9 cellular contexts compared by ENCODE assay signal in genomic region chr21:42991992-42992740, GRCh38. TPM values are rescaled to one million over a fixed set of nuclear protein-coding genes. Genes with fewer than 3 reads are reported as not detected.
DNase-seq lines count a peak whose midpoint lies in the region; ATAC-seq, FAIRE-seq and TF ChIP-seq lines count a peak whose summit lies in the region.
"Had no signal": no experiment of that assay in that cellular context is flagged by ENCODE, and none has a peak within 500 bp of the region (broad histone marks: within the 10 kb centered on the region; RNA-seq: fewer than 3 reads in every experiment).

No MANE protein-coding gene starts in this region.

- H4K5ac ChIP-seq in H1 (ENCODE audit: insufficient read length, low read depth, low read length), result no peak overlapping the region

- 0 out of 2 replicates have a peak overlapping the region, but pooled peaks have one; percentile 10 for H2BK12ac ChIP-seq in H1 (ENCODE audit: low read depth, low read length)

- TF ChIP-seq CTCF in H1 (IDR thresholded peaks at IDR 0.05; ENCODE audit: control extremely low read depth in 1 of 3, insufficient read depth in 1 of 3, low read depth in 1 of 3, low read length in 3 of 3) (no peak), mesothelial cell of epicardium (IDR thresholded peaks at IDR 0.05; ENCODE audit: unreplicated experiment) (no peak), Caco-2 (IDR thresholded peaks at IDR 0.05; ENCODE audit: insufficient read depth in 1 of 2, low read depth in 1 of 2, low read length in 1 of 2, severe bottlenecking in 1 of 2, unreplicated experiment in 1 of 2) (no peak)

- peak; percentile 92 for DNase-seq in A172 (ENCODE audit: low spot score)
- peak; percentile 55 for DNase-seq in MV-4-11 (lab: John Stamatoyannopoulos, UW)
- no peak for DNase-seq in H1 (ENCODE audit: low read depth in 1 of 2, low spot score in 2 of 2)
- peak; percentile 58 to 74 for DNase-seq in mesothelial cell of epicardium (ENCODE audit: low spot score in 2 of 2, unreplicated experiment in 2 of 2)
- DNase-seq in HuH-7 (ENCODE audit: low spot score), result no peak
- DNase-seq in Caco-2, result no peak
- no peak for DNase-seq in HUDEP-2 (lab: John Stamatoyannopoulos, UW; ENCODE audit: unreplicated experiment in 76 of 76)

- H3K4me2 ChIP-seq in H1 (ENCODE audit: insufficient read depth in 1 of 2, low read depth in 2 of 2, low read length in 2 of 2), result no peak overlapping the region

- no peak for FAIRE-seq in H1 (lab: Jason Lieb, UNC)
- FAIRE-seq: colon had no signal

- CTCF ChIA-PET in H1 (lab: Charles Lee; ENCODE audit: partially characterized antibody) (interaction anchor here (0.7 to 1.7 kb wide), 4 partner anchors 19 to 69 kb away, joined by 3 to 4 read pairs (median 4); no protein-coding TSS in a partner anchor), Caco-2 (lab: Charles Lee) (no interaction called here)

- TF ChIP-seq EP300 in H1 (IDR thresholded peaks at IDR 0.05; ENCODE audit: borderline replicate concordance in 1 of 2, low read depth in 2 of 2, low read length in 2 of 2), result no peak

- intact Hi-C loops in Caco-2 (cut with micrococcal nuclease; ENCODE audit: unreplicated experiment), result no loop called here

- TF ChIP-seq POLR2A in H1 (IDR thresholded peaks at IDR 0.05; ENCODE audit: control extremely low read depth in 1 of 2, low read depth in 2 of 2, low read length in 2 of 2), result no peak

- H4K20me1 ChIP-seq in H1 (replicated peaks in 1 of 2; ENCODE audit: control insufficient read depth in 1 of 2, insufficient read depth in 2 of 2, low read length in 2 of 2), result no peaks in the 10 kb centered on the region

- ATAC-seq in GM18870 (IDR thresholded peaks at IDR 0.05; ENCODE audit: unreplicated experiment), result no peak

- H4K91ac ChIP-seq in H1 (replicated peaks; ENCODE audit: insufficient read length, low read length), result no peak overlapping the region

- H3K23ac ChIP-seq in H1 (ENCODE audit: insufficient read length), result no peak overlapping the region

- H3K4me1 Mint-ChIP-seq in mesothelial cell of epicardium (peaks cover 27% of the 10 kb centered on the region), Caco-2 (ENCODE audit: low read depth, unreplicated experiment) (no peaks in the 10 kb centered on the region)

- no peak overlapping the region for H2AFZ ChIP-seq in H1 (ENCODE audit: low read length)

- H3K36me3 Mint-ChIP-seq in mesothelial cell of epicardium (peaks cover 3% of the 10 kb centered on the region), Caco-2 (ENCODE audit: insufficient read depth, unreplicated experiment) (peaks cover 11% of the 10 kb centered on the region)

- H2BK120ac ChIP-seq in H1 (replicated peaks; ENCODE audit: low read depth, low read length), result no peak overlapping the region

- H2BK15ac ChIP-seq in H1 (ENCODE audit: low read length), result no peak overlapping the region

- peak overlapping the region; percentile 34 for H3K4ac ChIP-seq in H1 (replicated peaks; ENCODE audit: insufficient read length, low read depth, low read length)

- H3K27me3 ChIP-seq in H1 (replicated peaks in 1 of 4; ENCODE audit: control insufficient read depth in 3 of 4, extremely low read depth in 1 of 4, insufficient read depth in 3 of 4, low read length in 3 of 4) (no peaks in the 10 kb centered on the region), Caco-2 (replicated peaks; ENCODE audit: control insufficient read depth, insufficient read depth, low read length) (no peaks in the 10 kb centered on the region)

- H2AK5ac ChIP-seq in H1 (ENCODE audit: low read depth, low read length), result no peak overlapping the region

- TF ChIP-seq RAD21 in H1 (IDR thresholded peaks at IDR 0.05 in 1 of 2, conservative IDR thresholded peaks at IDR 0.05 in 1 of 2; ENCODE audit: low read depth in 2 of 2, low read length in 2 of 2), result no peak

- no peaks in the 10 kb centered on the region for H3K79me1 ChIP-seq in H1 (ENCODE audit: low read depth, low read length)

- no peak overlapping the region for H2BK20ac ChIP-seq in H1 (ENCODE audit: low read length)

- 0 out of 7 replicates have a peak overlapping the region, but pooled peaks of 1 of the 4 experiments have one; percentile 24 for H3K9ac ChIP-seq in H1 (replicated peaks in 1 of 4; ENCODE audit: extremely low read depth in 1 of 4, low read depth in 3 of 4, low read length in 3 of 4)

- no peaks in the 10 kb centered on the region for H3K23me2 ChIP-seq in H1 (ENCODE audit: low read depth, low read length)

- H3K9me3 ChIP-seq in H1 (ENCODE audit: insufficient read depth in 2 of 2, low read depth in 1 of 2, low read length in 1 of 2) (no peaks in the 10 kb centered on the region), Caco-2 (no peaks in the 10 kb centered on the region)

- H3K4me1 ChIP-seq in H1 (replicated peaks in 1 of 4; ENCODE audit: control insufficient read depth in 3 of 4, insufficient read depth in 4 of 4, low read length in 3 of 4) (peaks cover 0 to 4% (median 0%) of the 10 kb centered on the region in 4 experiments; a peak in 2 of 7 replicates), Caco-2 (peaks cover 7% of the 10 kb centered on the region; the same call in 1 of the 2 replicates)

- POLR2A ChIA-PET in H1 (lab: Charles Lee; ENCODE audit: partially characterized antibody) (interaction anchor here (0.7 to 11.8 kb wide), 12 partner anchors 8 to 71 kb away, joined by 3 to 112 read pairs (median 4); no protein-coding TSS in a partner anchor), Caco-2 (lab: Charles Lee) (no interaction called here)

- no peak overlapping the region for H3K14ac ChIP-seq in H1 (ENCODE audit: insufficient read length)

- 0 out of 2 replicates have a peak overlapping the region, but pooled peaks have one; percentile 16 for H2BK5ac ChIP-seq in H1 (ENCODE audit: low read depth, low read length)

- H3K27me3 Mint-ChIP-seq in mesothelial cell of epicardium (ENCODE audit: low read depth) (no peaks in the 10 kb centered on the region), Caco-2 (ENCODE audit: insufficient read depth, unreplicated experiment) (no peaks in the 10 kb centered on the region)

- BruUV-seq in Caco-2 (replicated peaks; lab: Mats Ljungman, UMichigan), result no TSS peak

- H3K4me3 Mint-ChIP-seq in mesothelial cell of epicardium (no peak overlapping the region), Caco-2 (ENCODE audit: unreplicated experiment) (no peak overlapping the region)

- H3K27ac ChIP-seq in H1 (ENCODE audit: low read depth, low read length), result 0 out of 2 replicates have a peak overlapping the region, but pooled peaks have one; percentile 9

- H3K36me3 ChIP-seq in H1 (ENCODE audit: control insufficient read depth in 2 of 4, insufficient read depth in 4 of 4, low read length in 3 of 4), result peaks cover 0 to 2% (median 0%) of the 10 kb centered on the region in 4 experiments; a peak in 1 of 8 replicates
- H3K36me3 ChIP-seq in Caco-2 (ENCODE audit: control insufficient read depth, insufficient read depth, low read length), result no peaks in the 10 kb centered on the region

- no peak overlapping the region for H3K18ac ChIP-seq in H1 (ENCODE audit: extremely low read depth, low read length)

- H3K9me3 Mint-ChIP-seq in mesothelial cell of epicardium, result peaks cover under 1% of the 10 kb centered on the region
- peaks cover under 1% of the 10 kb centered on the region for H3K9me3 Mint-ChIP-seq in Caco-2 (ENCODE audit: unreplicated experiment)

- H3K4me3 ChIP-seq in H1 (ENCODE audit: extremely low read depth in 1 of 4, insufficient read depth in 2 of 4, low read depth in 3 of 4, low read length in 4 of 4), result no peak overlapping the region
- H3K4me3 ChIP-seq in Caco-2 (ENCODE audit: low read depth, low read length), result no peak overlapping the region

- peak overlapping the region; percentile 54; the same call in 1 of the 2 replicates for H4K8ac ChIP-seq in H1 (ENCODE audit: extremely low read depth, insufficient read depth, low read length)

- no peak overlapping the region for H3K56ac ChIP-seq in H1 (replicated peaks; ENCODE audit: insufficient read length, low read depth, low read length)

- WGBS in H1 (ENCODE audit: extremely low coverage in 1 of 2, insufficient coverage in 1 of 2, insufficient read length in 1 of 2, insufficient replicate concordance in 2 of 2, low coverage in 1 of 2, low lambda C conversion rate in 2 of 2, missing lambda C conversion rate in 1 of 2), 2 experiments, result 80% methylated on average over 16 of the region's 16 CpGs; no CpG with 5 or more reads in 1 of the 2 experiments

- H3K27ac Mint-ChIP-seq in mesothelial cell of epicardium (peak overlapping the region; percentile 97), Caco-2 (ENCODE audit: unreplicated experiment) (no peak overlapping the region)

- H3K79me2 ChIP-seq in H1 (ENCODE audit: control insufficient read depth in 1 of 2, insufficient read depth in 2 of 2, low read length in 2 of 2), result peaks cover 0 to 4% of the 10 kb centered on the region in 2 experiments; a peak in 2 of 4 replicates

TF ChIP-seq in H1, 55 proteins besides CTCF, POLR2A, EP300 and RAD21 (continues in another document):
- TF ChIP-seq HDAC6 (IDR thresholded peaks at IDR 0.05; ENCODE audit: low read depth, low read length), result no peak
- no peak for TF ChIP-seq KDM5A (IDR thresholded peaks at IDR 0.05; ENCODE audit: low read length)
- TF ChIP-seq TBP (IDR thresholded peaks at IDR 0.05; ENCODE audit: low read depth, low read length), result no peak
- no peak for TF ChIP-seq CBX8 (IDR thresholded peaks at IDR 0.05; ENCODE audit: borderline replicate concordance, low read depth, low read length)
- no peak for TF ChIP-seq SP4 (IDR thresholded peaks at IDR 0.05; ENCODE audit: low read length)
- no peak for TF ChIP-seq BACH1 (IDR thresholded peaks at IDR 0.05; ENCODE audit: low read length)
- no peak for TF ChIP-seq KDM4A (IDR thresholded peaks at IDR 0.05; ENCODE audit: low read depth, low read length, severe bottlenecking)
- no peak for TF ChIP-seq JUN (IDR thresholded peaks at IDR 0.05; ENCODE audit: low read depth, low read length)
- TF ChIP-seq SIRT6 (IDR thresholded peaks at IDR 0.05; ENCODE audit: low read length), result no peak
- TF ChIP-seq GABPA (IDR thresholded peaks at IDR 0.05; ENCODE audit: borderline replicate concordance, insufficient read depth, low read length), result no peak
- TF ChIP-seq TAF1 (IDR thresholded peaks at IDR 0.05; ENCODE audit: low read depth, low read length), result no peak
- TF ChIP-seq TEAD4 (IDR thresholded peaks at IDR 0.05; ENCODE audit: low read depth, low read length), result no peak

RNA-seq across cellular contexts. Expression of gene PKNOX1, which starts 17.8 kb away (rescaled TPM):
- total RNA-seq in A172 (2014; rRNA removed; shearing (Covaris generic)), result 17.3 and 19.1 TPM in 2 replicates
- total RNA-seq in H1 (2021; fragmentation: NEBNext Ultra II Directional; extraction: Animal tissue kit (Norgen Biotek cat#: 25700)), result 31.3 and 31.9 TPM in 2 replicates
- 20.4 and 30.7 TPM in 2 replicates for polyA plus RNA-seq in H1 (2011; rRNA removed)
- 36.3 TPM for polyA plus RNA-seq in H1 (2011; cell fraction: cytosol; rRNA removed)
- 27.8 TPM for polyA plus RNA-seq in H1 (2011; cell fraction: nucleus; rRNA removed)
- polyA plus RNA-seq in H1 (2012, experiment 1 of 2), result 15.7 to 22.7 TPM (median 18.7 TPM) in 4 replicates
- 5.0 TPM for polyA plus RNA-seq in H1 (2012, experiment 2 of 2)
- polyA plus RNA-seq in H1 (2013, experiment 1 of 2), result 10.9 TPM
- 9.7 TPM for polyA plus RNA-seq in H1 (2013, experiment 2 of 2)
- 56.6 and 90.5 TPM in 2 replicates for polyA minus RNA-seq in H1 (2011; rRNA and poly(A)+ RNA removed)
- polyA minus RNA-seq in H1 (2011; cell fraction: cytosol; rRNA and poly(A)+ RNA removed), result 19.1 TPM
- 56.2 TPM for polyA minus RNA-seq in H1 (2011; cell fraction: nucleus; rRNA and poly(A)+ RNA removed)
- total RNA-seq in mesothelial cell of epicardium (31.9 to 33.9 TPM (median 32.8 TPM) in 3 replicates), Caco-2 (2022) (10.7 TPM in 2 replicates)

Comparison
In these comparisons a context has a peak if more than half of its experiments do, and no peak if none do; other contexts are left out.
1. DNase-seq: peak in A172 (single experiment), MV-4-11 (single experiment) and mesothelial cell of epicardium (2 of 2); none in H1 (0 of 2), HuH-7 (single experiment), Caco-2 (0 of 2) and HUDEP-2 (0 of 76).